Comparison of ENCODE assay signal across 17 cellular contexts in genomic region chr14:56127156-56127555, GRCh38. TPM values are rescaled to one million over a fixed set of nuclear protein-coding genes. Genes with fewer than 3 reads are reported as not detected.
"Had no signal": no experiment of that assay in that cellular context is flagged by ENCODE, and none has a peak within 500 bp of the region (broad histone marks: within the 10 kb centered on the region; RNA-seq: fewer than 3 reads in every experiment).

No MANE protein-coding gene starts in this region.

- H3K27me3 ChIP-seq: dorsolateral prefrontal cortex, testis had no signal

- H3K4me1 ChIP-seq: foreskin keratinocyte, parathyroid adenoma had no signal

- H3K4me3 ChIP-seq: lower lobe of right lung, testis had no signal

- H3K9me3 ChIP-seq: lower lobe of right lung, testis had no signal

- H3K9me3 Mint-ChIP-seq: activated naive CD4-positive, alpha-beta T cell treated with anti-CD3 and anti-CD28 coated beads, Interleukin-2, amount 50 U/mL, for 24 hours; naive thymus-derived CD8-positive, alpha-beta T cell; stimulated activated memory B cell treated with anti-CD40 and anti-IgM and Interleukin-4, amounts not matched to agents 10 μg/mL and 1 μg/mL and 100 μg/mL, for 72 hours; type B pancreatic cell had no signal

- ATAC-seq: foreskin keratinocyte; lower lobe of right lung; naive thymus-derived CD8-positive, alpha-beta T cell; sciatic nerve; stimulated activated memory B cell treated with anti-CD40 and anti-IgM and Interleukin-4, amounts not matched to agents 10 μg/mL and 1 μg/mL and 100 μg/mL, for 72 hours had no signal

- H3K27ac ChIP-seq: foreskin keratinocyte, lower lobe of right lung, parathyroid adenoma, testis had no signal

- H3K27me3 Mint-ChIP-seq: stimulated activated memory B cell treated with anti-CD40 and anti-IgM and Interleukin-4, amounts not matched to agents 10 μg/mL and 1 μg/mL and 100 μg/mL, for 72 hours; type B pancreatic cell had no signal

- H3K4me3 Mint-ChIP-seq: activated naive CD4-positive, alpha-beta T cell treated with anti-CD3 and anti-CD28 coated beads, Interleukin-2, amount 50 U/mL, for 24 hours; naive thymus-derived CD8-positive, alpha-beta T cell; stimulated activated memory B cell treated with anti-CD40 and anti-IgM and Interleukin-4, amounts not matched to agents 10 μg/mL and 1 μg/mL and 100 μg/mL, for 72 hours; type B pancreatic cell had no signal

- H3K27ac Mint-ChIP-seq: activated naive CD4-positive, alpha-beta T cell treated with anti-CD3 and anti-CD28 coated beads, Interleukin-2, amount 50 U/mL, for 24 hours; naive thymus-derived CD8-positive, alpha-beta T cell; stimulated activated memory B cell treated with anti-CD40 and anti-IgM and Interleukin-4, amounts not matched to agents 10 μg/mL and 1 μg/mL and 100 μg/mL, for 72 hours; type B pancreatic cell had no signal

- H3K36me3 ChIP-seq: lower lobe of right lung had no signal

- FAIRE-seq: colon had no signal

- H3K36me3 Mint-ChIP-seq: activated naive CD4-positive, alpha-beta T cell treated with anti-CD3 and anti-CD28 coated beads, Interleukin-2, amount 50 U/mL, for 24 hours; naive thymus-derived CD8-positive, alpha-beta T cell; stimulated activated memory B cell treated with anti-CD40 and anti-IgM and Interleukin-4, amounts not matched to agents 10 μg/mL and 1 μg/mL and 100 μg/mL, for 72 hours; type B pancreatic cell had no signal

- DNase-seq: activated CD4-positive, alpha-beta T cell treated with anti-CD3 and anti-CD28 coated beads, Interleukin-2, amount 50 U/mL, for 1 hour; activated CD4-positive, CD25-positive, alpha-beta regulatory T cell treated with anti-CD3 and anti-CD28 coated beads, Interleukin-2, amount 50 U/mL, for 72 hours; activated gamma-delta T cell; dorsolateral prefrontal cortex; foreskin keratinocyte; hypothalamus; islet precursor cell; lower lobe of right lung; naive thymus-derived CD8-positive, alpha-beta T cell; stimulated activated CD4-positive, alpha-beta T cell treated with anti-CD3 and anti-CD28 coated beads, Interleukin-4, amount 100 ng/mL, for 4 hours; testis had no signal

RNA-seq across cellular contexts. Expression of gene PELI2, which starts 8.9 kb away (rescaled TPM):
- total RNA-seq: foreskin keratinocyte had no signal
